Comparison of ENCODE assay signal across 9 cellular contexts in the genomic region with DNA sequence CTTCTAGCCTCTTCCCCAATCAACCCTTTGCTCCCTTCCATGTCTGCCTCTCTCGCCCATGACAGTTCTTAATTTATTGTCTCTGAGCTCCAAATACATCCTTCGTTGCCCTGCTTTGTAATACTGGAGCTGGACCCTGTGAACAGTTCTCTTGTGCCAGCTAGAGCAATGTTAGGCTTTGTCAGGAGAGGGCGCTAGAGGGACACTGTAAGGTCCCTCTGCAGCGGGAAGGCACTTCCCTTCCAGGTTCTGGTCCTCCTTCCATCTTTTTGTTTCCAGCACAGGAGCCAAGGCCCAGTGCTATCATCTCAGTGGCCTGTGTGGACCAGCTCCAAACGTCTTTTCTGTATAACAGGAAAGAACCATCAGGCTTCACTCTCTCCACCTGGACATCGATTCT.
DNase-seq lines count a peak whose midpoint lies in the region; ATAC-seq and TF ChIP-seq lines count a peak whose summit lies in the region.
"Had no signal": no experiment of that assay in that cellular context is flagged by ENCODE, and none has a peak within 500 bp of the region (broad histone marks: within the 10 kb centered on the region; RNA-seq: fewer than 3 reads in every experiment).

No MANE protein-coding gene starts in this region.

- peak; percentile 8 for DNase-seq in DMS53 treated with DMSO at 0.1 percent for 48 hours (lab: John Stamatoyannopoulos, UW; ENCODE audit: unreplicated experiment)
- DNase-seq in H9 = peak; percentile 76
- DNase-seq in SK-N-SH = no peak
- peak; percentile 34 for DNase-seq in inferior parietal cortex (ENCODE audit: extremely low spot score)
- no peak for DNase-seq in head of caudate nucleus
- no peak for DNase-seq in activated T-cell treated with anti-CD3 and anti-CD28 coated beads, Interleukin-2, amount 50 U/mL, for 4 hours

- peak; percentile 56 for TF ChIP-seq RAD21 in SK-N-SH (IDR thresholded peaks at IDR 0.05; ENCODE audit: low read length)

- H2BK120ac ChIP-seq in H9 (ENCODE audit: low read depth, low read length, poor library complexity, severe bottlenecking) = no peak overlapping the region

- TF ChIP-seq CTCF in H9 (conservative IDR thresholded peaks at IDR 0.05) (peak; percentile 83), SK-N-SH (IDR thresholded peaks at IDR 0.05) (peak; percentile 47)

- H3K27me3 ChIP-seq in H9 (ENCODE audit: insufficient read depth, low read length) (no peaks in the 10 kb centered on the region), SK-N-SH (ENCODE audit: insufficient read depth) (no peaks in the 10 kb centered on the region)

- H3K23me2 ChIP-seq in H9 (ENCODE audit: insufficient read length, low read depth, low read length, poor library complexity, severe bottlenecking) = no peaks in the 10 kb centered on the region

- no peak overlapping the region for H3K9ac ChIP-seq in H9 (ENCODE audit: extremely low read depth, insufficient read length, low read length)
- H3K9ac ChIP-seq in SK-N-SH = no peak overlapping the region

- H3K27ac ChIP-seq in H9 (ENCODE audit: insufficient read length, low read depth, low read length) (no peak overlapping the region), SK-N-SH (ENCODE audit: low read depth in 2 of 2, low read length in 1 of 2) (no peak overlapping the region)

- CTCF ChIA-PET in SK-N-SH (lab: Yijun Ruan, JAX) = interaction anchor here (0.6 to 2.4 kb wide), 6 partner anchors 10 to 372 kb away, joined by 3 to 11 read pairs (median 3); no protein-coding TSS in a partner anchor

- H4K5ac ChIP-seq in H9 (ENCODE audit: insufficient read length, low read depth, low read length) = no peak overlapping the region

- H3K14ac ChIP-seq in H9 (ENCODE audit: insufficient read depth, low read length) = no peak overlapping the region

- no peak overlapping the region for H3K18ac ChIP-seq in H9 (ENCODE audit: insufficient read length, low read depth, low read length)

- no peak overlapping the region for H2BK15ac ChIP-seq in H9 (ENCODE audit: low read depth, low read length)

- no peak for TF ChIP-seq EP300 in SK-N-SH (IDR thresholded peaks at IDR 0.05; ENCODE audit: borderline replicate concordance in 1 of 2, low read depth in 1 of 2, low read length in 1 of 2)

- H4K20me1 ChIP-seq in H9 (ENCODE audit: control insufficient read depth, insufficient read depth, insufficient read length) = no peaks in the 10 kb centered on the region
- H4K20me1 ChIP-seq in SK-N-SH (ENCODE audit: insufficient read depth) = no peaks in the 10 kb centered on the region

- H2BK20ac ChIP-seq in H9 (ENCODE audit: low read depth, low read length, poor library complexity, severe bottlenecking) = no peak overlapping the region

- H3K9me3 ChIP-seq in H9 (ENCODE audit: control insufficient read depth, low read depth, low read length) (no peaks in the 10 kb centered on the region), SK-N-SH (no peaks in the 10 kb centered on the region)

- H4K8ac ChIP-seq in H9 (replicated peaks; ENCODE audit: insufficient read length, low read depth, low read length) = no peak overlapping the region

- no peak overlapping the region for H2AFZ ChIP-seq in H9 (ENCODE audit: low read length)
- H2AFZ ChIP-seq in SK-N-SH (ENCODE audit: low read depth) = no peak overlapping the region

- H3K4me1 Mint-ChIP-seq in H9 = peaks cover 10 to 13% of the 10 kb centered on the region in 2 experiments
- H3K4me1 Mint-ChIP-seq in activated T-cell treated with anti-CD3 and anti-CD28 coated beads, Interleukin-2, amount 50 U/mL, for 4 hours (ENCODE audit: low read depth) = no peaks in the 10 kb centered on the region

- H2BK12ac ChIP-seq in H9 (ENCODE audit: insufficient read length, low read depth, low read length) = no peak overlapping the region

- peaks cover 4% of the 10 kb centered on the region for H3K27me3 Mint-ChIP-seq in H9 (ENCODE audit: low read depth)
- peaks cover 21% of the 10 kb centered on the region for H3K27me3 Mint-ChIP-seq in activated T-cell treated with anti-CD3 and anti-CD28 coated beads, Interleukin-2, amount 50 U/mL, for 4 hours (ENCODE audit: low read depth)

- intact Hi-C loops in head of caudate nucleus (cut with DNase I) = no loop called here

- H3K56ac ChIP-seq in H9 (ENCODE audit: insufficient read length, low read depth, low read length) = no peak overlapping the region

- H3K23ac ChIP-seq in H9 (ENCODE audit: insufficient read length, low read depth, low read length) = no peak overlapping the region

- POLR2A ChIA-PET in SK-N-SH (lab: Yijun Ruan, JAX) = no interaction called here

- no CpG with 5 or more reads among the region's 6 CpGs for WGBS in H9 (ENCODE audit: extremely low coverage, insufficient read length, low lambda C conversion rate)
- 19% methylated on average over 6 of the region's 6 CpGs for WGBS in SK-N-SH (ENCODE audit: low lambda C conversion rate)

- H3K4ac ChIP-seq in H9 (ENCODE audit: low read depth, low read length) = no peak overlapping the region

- H4K91ac ChIP-seq in H9 (ENCODE audit: insufficient read length, low read depth, low read length) = no peak overlapping the region

- no peak overlapping the region; a peak in 1 of 4 replicates for H3K4me3 ChIP-seq in SK-N-SH (ENCODE audit: low read depth in 2 of 2, low read length in 1 of 2)

- no peaks in the 10 kb centered on the region for H3K9me2 ChIP-seq in SK-N-SH

- no peak overlapping the region for H2BK5ac ChIP-seq in H9 (ENCODE audit: insufficient read length, low read length)

- no peaks in the 10 kb centered on the region for H3K79me2 ChIP-seq in H9 (ENCODE audit: insufficient read depth, low read length)
- no peaks in the 10 kb centered on the region for H3K79me2 ChIP-seq in SK-N-SH (ENCODE audit: insufficient read depth)

- H3K9me3 Mint-ChIP-seq in H9 = peaks cover 4 to 6% of the 10 kb centered on the region in 2 experiments; a peak in 4 of 5 replicates
- H3K9me3 Mint-ChIP-seq in activated T-cell treated with anti-CD3 and anti-CD28 coated beads, Interleukin-2, amount 50 U/mL, for 4 hours = no peaks in the 10 kb centered on the region
- H3K9me3 Mint-ChIP-seq: T-helper 1 cell treated with Interleukin-12 subunit alpha and Interleukin-12 subunit beta and Interleukin-4 antibody, amounts not matched to agents 30 μg/mL and 1 μg/mL, for 36 hours had no signal

- no peaks in the 10 kb centered on the region for H3F3A ChIP-seq in SK-N-SH (replicated peaks; ENCODE audit: insufficient read depth)

- no peak overlapping the region for H2AK5ac ChIP-seq in H9 (ENCODE audit: insufficient read length, low read length)

- H3K4me3 Mint-ChIP-seq in H9 = no peak overlapping the region
- H3K4me3 Mint-ChIP-seq in activated T-cell treated with anti-CD3 and anti-CD28 coated beads, Interleukin-2, amount 50 U/mL, for 4 hours = no peak overlapping the region
- H3K4me3 Mint-ChIP-seq: T-helper 1 cell treated with Interleukin-12 subunit alpha and Interleukin-12 subunit beta and Interleukin-4 antibody, amounts not matched to agents 30 μg/mL and 1 μg/mL, for 36 hours had no signal

- H3K27ac Mint-ChIP-seq in H9 = no peak overlapping the region; a peak in 1 of 7 replicates
- H3K27ac Mint-ChIP-seq: T-helper 1 cell treated with Interleukin-12 subunit alpha and Interleukin-12 subunit beta and Interleukin-4 antibody, amounts not matched to agents 30 μg/mL and 1 μg/mL, for 36 hours had no signal

- H3K79me1 ChIP-seq in H9 (ENCODE audit: insufficient read depth, low read depth, low read length, poor library complexity, severe bottlenecking) = no peaks in the 10 kb centered on the region

- no peaks in the 10 kb centered on the region for H3K4me1 ChIP-seq in H9 (ENCODE audit: insufficient read depth, low read length)
- H3K4me1 ChIP-seq in SK-N-SH (ENCODE audit: control insufficient read depth in 1 of 2, insufficient read depth in 2 of 2, low read depth in 1 of 2, low read length in 1 of 2) = no peaks in the 10 kb centered on the region

- no peak overlapping the region for H3K4me2 ChIP-seq in H9 (ENCODE audit: insufficient read depth, insufficient read length, low read length)
- no peak overlapping the region for H3K4me2 ChIP-seq in SK-N-SH

- no peak overlapping the region for H3T11ph ChIP-seq in H9 (ENCODE audit: low read length)

- H3K36me3 ChIP-seq in SK-N-SH (replicated peaks in 1 of 2; ENCODE audit: control insufficient read depth in 1 of 2, insufficient read depth in 2 of 2, low read length in 1 of 2) = no peaks in the 10 kb centered on the region

- ATAC-seq in activated T-cell treated with anti-CD3 and anti-CD28 coated beads, Interleukin-2, amount 50 U/mL, for 4 hours = no peak
- ATAC-seq in HG03097 (IDR thresholded peaks at IDR 0.05; ENCODE audit: low FRiP score, unreplicated experiment) (no peak), HG03469 (IDR thresholded peaks at IDR 0.05; ENCODE audit: unreplicated experiment) (no peak)

- peaks cover 7 to 14% (median 7%) of the 10 kb centered on the region in 3 experiments for H3K36me3 Mint-ChIP-seq in H9 (ENCODE audit: insufficient read depth in 1 of 3, low read depth in 3 of 3)
- no peaks in the 10 kb centered on the region for H3K36me3 Mint-ChIP-seq in activated T-cell treated with anti-CD3 and anti-CD28 coated beads, Interleukin-2, amount 50 U/mL, for 4 hours (ENCODE audit: insufficient read depth)

TF ChIP-seq in SK-N-SH, 30 proteins besides CTCF, POLR2A, EP300 and RAD21:
- no peak for TF ChIP-seq GABPA (IDR thresholded peaks at IDR 0.05; ENCODE audit: low read depth)
- TF ChIP-seq SMC3 (IDR thresholded peaks at IDR 0.05; ENCODE audit: low read depth, low read length) = peak; percentile 34; the same call in 1 of the 2 replicates
- TF ChIP-seq RFX5 (IDR thresholded peaks at IDR 0.05; ENCODE audit: low read length) = no peak

Comparison
In these comparisons a context has a peak if more than half of its experiments do, and no peak if none do; other contexts are left out.
1. DNase-seq: peak in DMS53 treated with DMSO at 0.1 percent for 48 hours (single experiment), H9 (single experiment) and inferior parietal cortex (single experiment); none in SK-N-SH (single experiment), head of caudate nucleus (0 of 42) and activated T-cell treated with anti-CD3 and anti-CD28 coated beads, Interleukin-2, amount 50 U/mL, for 4 hours (single experiment).